In the genomic region with DNA sequence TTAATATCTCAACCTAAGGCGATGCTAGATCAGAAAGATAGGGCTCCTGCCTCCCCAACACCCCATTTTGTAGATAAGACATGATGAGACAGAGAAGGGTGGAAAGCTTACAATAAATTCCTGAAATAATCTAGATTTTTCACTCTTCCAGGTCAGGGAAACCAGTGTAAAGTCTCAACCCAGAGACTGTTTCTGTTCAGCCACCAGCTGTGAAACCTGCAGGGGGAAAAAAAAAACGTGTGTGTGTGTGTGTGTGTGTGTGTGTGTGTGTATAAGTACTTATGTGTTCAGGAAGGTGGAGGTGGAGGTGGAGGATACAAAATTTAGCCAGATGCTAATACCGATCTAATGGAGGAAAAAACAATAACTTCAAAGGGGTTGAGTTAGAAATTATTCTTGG, we compare ENCODE assay signal across 13 cellular contexts. TPM values are rescaled to one million over a fixed set of nuclear protein-coding genes. Genes with fewer than 3 reads are reported as not detected.
DNase-seq lines count a peak whose midpoint lies in the region; ATAC-seq and TF ChIP-seq lines count a peak whose summit lies in the region.
"Had no signal": no experiment of that assay in that cellular context is flagged by ENCODE, and none has a peak within 500 bp of the region (broad histone marks: within the 10 kb centered on the region; RNA-seq: fewer than 3 reads in every experiment).

No MANE protein-coding gene starts in this region.

- CTCF ChIA-PET in activated naive CD4-positive, alpha-beta T cell treated with anti-CD3 and anti-CD28 coated beads for 36 hours (lab: Charles Lee): interaction anchor here (1.2 to 2.1 kb wide), 2 partner anchors 43 to 45 kb away, joined by 3 to 9 read pairs; no protein-coding TSS in a partner anchor
- CTCF ChIA-PET in WTC11 (lab: Charles Lee): no interaction called here

- H3K9ac ChIP-seq in iPS-18a (ENCODE audit: low read length): no peak overlapping the region

- H3K36me3 ChIP-seq in iPS-18a (ENCODE audit: control insufficient read depth, low read depth, low read length) (no peaks in the 10 kb centered on the region), stomach (no peaks in the 10 kb centered on the region)

- peaks cover 39% of the 10 kb centered on the region for H3K4me1 Mint-ChIP-seq in activated naive CD4-positive, alpha-beta T cell treated with anti-CD3 and anti-CD28 coated beads for 36 hours (ENCODE audit: low read depth)
- H3K4me1 Mint-ChIP-seq in WTC11: peaks cover 39% of the 10 kb centered on the region

- H3K27me3 Mint-ChIP-seq in activated naive CD4-positive, alpha-beta T cell treated with anti-CD3 and anti-CD28 coated beads for 36 hours (ENCODE audit: low read depth): no peaks in the 10 kb centered on the region
- no peaks in the 10 kb centered on the region for H3K27me3 Mint-ChIP-seq in WTC11 (ENCODE audit: low read depth)

- POLR2A ChIA-PET in WTC11 (lab: Charles Lee): no interaction called here

- H3K9me3 ChIP-seq in iPS-18a (ENCODE audit: control insufficient read depth, low read depth, low read length) (peaks cover 12% of the 10 kb centered on the region), stomach (no peaks in the 10 kb centered on the region)

- TF ChIP-seq POLR2A in stomach (IDR thresholded peaks at IDR 0.05): no peak

- WGBS in stomach, 5 donors: 26 to 50% (median 32%) methylated on average over 3 of the region's 3 CpGs

- no peak overlapping the region for H3K27ac ChIP-seq in iPS-18a (ENCODE audit: low read length)
- H3K27ac ChIP-seq in stomach: peak overlapping the region in 4 of 5 donors; percentile 52 to 78 (median 63)
- H3K27ac ChIP-seq: HL-60 had no signal

- peak overlapping the region; percentile 86 for H3K4me3 Mint-ChIP-seq in activated naive CD4-positive, alpha-beta T cell treated with anti-CD3 and anti-CD28 coated beads for 36 hours
- H3K4me3 Mint-ChIP-seq in WTC11: peak overlapping the region; percentile 86

- ATAC-seq in WTC11 (no peak), GM18498 (IDR thresholded peaks at IDR 0.05; ENCODE audit: unreplicated experiment) (no peak)
- ATAC-seq: SK-N-SH treated with all-trans-retinoic acid at 6 μM for 48 hours had no signal

- H3K27me3 ChIP-seq in iPS-18a (ENCODE audit: control insufficient read depth, insufficient read depth, low read length): no peaks in the 10 kb centered on the region
- no peaks in the 10 kb centered on the region for H3K27me3 ChIP-seq in stomach

- H3K4me3 ChIP-seq in iPS-18a (ENCODE audit: low read length) (peak overlapping the region; percentile 69), stomach (peak overlapping the region in 1 of 4 donors; percentile 51)

- DNase-seq in activated naive CD4-positive, alpha-beta T cell treated with anti-CD3 and anti-CD28 coated beads for 36 hours: no peak
- DNase-seq in activated naive CD4-positive, alpha-beta T cell treated with anti-CD3 and anti-CD28 coated beads, Interleukin-2, amount 50 U/mL, for 16 hours: no peak
- DNase-seq in WTC11 (ENCODE audit: low spot score): no peak
- no peak for DNase-seq in stomach
- no peak for DNase-seq in NCI-H2029 treated with DMSO at 0.1 percent for 48 hours (lab: John Stamatoyannopoulos, UW)
- no peak for DNase-seq in CD1c-positive myeloid dendritic cell (ENCODE audit: extremely low spot score)
- DNase-seq: DMS79 treated with DMSO at 0.1 percent for 48 hours, NCI-H1048, NCI-H748 treated with DMSO at 0.1 percent for 48 hours had no signal

- peaks cover 8% of the 10 kb centered on the region for H3K4me1 ChIP-seq in iPS-18a (ENCODE audit: control insufficient read depth, low read depth, low read length)
- H3K4me1 ChIP-seq in stomach: peaks cover 0 to 10% (median 0%) of the 10 kb centered on the region in 4 donors

- TF ChIP-seq EP300 in stomach (IDR thresholded peaks at IDR 0.05): no peak

- intact Hi-C loops in activated naive CD4-positive, alpha-beta T cell treated with anti-CD3 and anti-CD28 coated beads for 36 hours (cut with micrococcal nuclease): loop anchor here (1.0 to 10.0 kb wide), 13 partner anchors 31 to 1453 kb away; a partner anchor contains a TSS
- intact Hi-C loops in stomach (cut with DNase I; ENCODE audit: low total_unique reads): no loop called here

- H3K9me3 Mint-ChIP-seq in activated naive CD4-positive, alpha-beta T cell treated with anti-CD3 and anti-CD28 coated beads for 36 hours: no peaks in the 10 kb centered on the region
- no peaks in the 10 kb centered on the region for H3K9me3 Mint-ChIP-seq in WTC11

- H3K27ac Mint-ChIP-seq in activated naive CD4-positive, alpha-beta T cell treated with anti-CD3 and anti-CD28 coated beads for 36 hours: peak overlapping the region; percentile 93
- H3K27ac Mint-ChIP-seq in WTC11: peak overlapping the region; percentile 97; the same call in 1 of the 2 replicates

- peaks cover 15% of the 10 kb centered on the region for H3K36me3 Mint-ChIP-seq in activated naive CD4-positive, alpha-beta T cell treated with anti-CD3 and anti-CD28 coated beads for 36 hours (ENCODE audit: low read depth)
- no peaks in the 10 kb centered on the region for H3K36me3 Mint-ChIP-seq in WTC11

- no peak for TF ChIP-seq CTCF in WTC11 (IDR thresholded peaks at IDR 0.05)
- TF ChIP-seq CTCF in stomach (IDR thresholded peaks at IDR 0.05): no peak

TF ChIP-seq in WTC11, 78 proteins besides CTCF, POLR2A, EP300 and RAD21:
- TF ChIP-seq FOXP1 (CRISPR knock-in tag; IDR thresholded peaks at IDR 0.05; ENCODE audit: borderline replicate concordance): no peak
- no peak for TF ChIP-seq GRHL2 (CRISPR knock-in tag; IDR thresholded peaks at IDR 0.05; ENCODE audit: insufficient replicate concordance, severe bottlenecking)
- TF ChIP-seq TP53 (CRISPR knock-in tag; IDR thresholded peaks at IDR 0.05): no peak

RNA-seq across cellular contexts. Expression of a gene that starts 0.8 kb away (rescaled TPM):
- 100 to 1,000 TPM in 1 of 2 experiments, 10 to 100 TPM in 1; 99.5 to 116 TPM for total RNA-seq in activated naive CD4-positive, alpha-beta T cell treated with anti-CD3 and anti-CD28 coated beads for 36 hours
- 39.7 to 43.4 TPM (median 43.4 TPM) in 3 replicates for total RNA-seq in WTC11 (2021)
- 100 to 1,000 TPM in 2 of 5 donors, 10 to 100 TPM in 1, 1 to 10 TPM in 1, not detected in 1; 9.9 to 233 (median 75.7) TPM for total RNA-seq in stomach
- 10 to 100 TPM in 1 of 3 donors, 1 to 10 TPM in 2; 6.7 to 10.3 (median 8.9) TPM for polyA plus RNA-seq in stomach
